In genomic region chr4:128288689-128289106, GRCh38 we compare ENCODE assay signal across 8 cellular contexts. TPM values are rescaled to one million over a fixed set of nuclear protein-coding genes. Genes with fewer than 3 reads are reported as not detected.
A peak's percentile ranks its signal among the peaks of the same experiment; 100 is the strongest.
DNase-seq lines count a peak whose midpoint lies in the region; ATAC-seq and TF ChIP-seq lines count a peak whose summit lies in the region.

No MANE protein-coding gene starts in this region.

- intact Hi-C loops in PC-9 (cut with micrococcal nuclease; ENCODE audit: unreplicated experiment) (loop anchor here (1.0 to 5.0 kb wide), 7 partner anchors 35 to 239 kb away; no protein-coding TSS in a partner anchor), breast epithelium (cut with DNase I; ENCODE audit: low total_unique reads) (no loop called here), right lobe of liver (cut with DNase I) (no loop called here), tibial artery (cut with DNase I; ENCODE audit: low total_unique reads) (loop anchor here (5.0 to 10.0 kb wide), 3 partner anchors 266 to 524 kb away; partner anchors contain the start of genes ABHD18 and MFSD8)

- 0 out of 2 replicates have a peak, but pooled peaks cover 3% of the 10 kb centered on the region for H3F3A ChIP-seq in PC-9 (ENCODE audit: insufficient read depth, low read depth)

- H3K9me3 ChIP-seq in BLaER1: peaks cover 7% of the 10 kb centered on the region; the same call in 1 of the 2 replicates
- H3K9me3 ChIP-seq in PC-9 (ENCODE audit: insufficient read depth, low read depth): no peaks in the 10 kb centered on the region
- no peaks in the 10 kb centered on the region for H3K9me3 ChIP-seq in breast epithelium
- H3K9me3 ChIP-seq in right lobe of liver: no peaks in the 10 kb centered on the region
- H3K9me3 ChIP-seq in tibial artery: no peaks in the 10 kb centered on the region

- H3K79me2 ChIP-seq in PC-9 (ENCODE audit: low read depth): peaks cover 35% of the 10 kb centered on the region

- no peaks in the 10 kb centered on the region; the same call in 1 of the 2 replicates for H3K9me2 ChIP-seq in PC-9 (ENCODE audit: insufficient read depth)

- H3K4me3 ChIP-seq in BLaER1 (peak overlapping the region; percentile 80), H7 (ENCODE audit: insufficient read depth, low read depth, low read length) (peak overlapping the region; percentile 92), PC-9 (peak overlapping the region; percentile 87), breast epithelium (peak overlapping the region; percentile 71 to 91 (median 83)), right lobe of liver (peak overlapping the region; percentile 69 to 82 (median 74)), tibial artery (peak overlapping the region; percentile 89 to 97)

- peak overlapping the region; percentile 86 for H2AFZ ChIP-seq in PC-9

- H3K9ac ChIP-seq in BLaER1: peak overlapping the region; percentile 85

- peaks cover 7% of the 10 kb centered on the region for H3K36me3 ChIP-seq in BLaER1
- H3K36me3 ChIP-seq in H7 (replicated peaks; ENCODE audit: control insufficient read depth, insufficient read depth, low read length): no peaks in the 10 kb centered on the region; the same call in 1 of the 2 replicates
- H3K36me3 ChIP-seq in PC-9 (ENCODE audit: low read depth): peaks cover 10% of the 10 kb centered on the region
- no peaks in the 10 kb centered on the region for H3K36me3 ChIP-seq in breast epithelium
- no peaks in the 10 kb centered on the region for H3K36me3 ChIP-seq in right lobe of liver
- H3K36me3 ChIP-seq in tibial artery: no peaks in the 10 kb centered on the region

- H3K4me2 ChIP-seq in BLaER1 (peak overlapping the region; percentile 82), PC-9 (peak overlapping the region; percentile 97)

- POLR2A ChIA-PET in PC-9 (lab: Charles Lee; ENCODE audit: unreplicated experiment): interaction anchor here (0.6 to 1.6 kb wide), 4 partner anchors 34 to 590 kb away, joined by 3 to 23 read pairs (median 4); no protein-coding TSS in a partner anchor

- ATAC-seq in right lobe of liver (no peak), left lobe of liver (no peak)

- CTCF ChIA-PET in PC-9 (lab: Charles Lee): interaction anchor here (1.1 kb wide), 1 partner anchor 139 kb away, joined by 3 read pairs; no protein-coding TSS in a partner anchor

- H3K4me1 ChIP-seq in BLaER1: peaks cover 26% of the 10 kb centered on the region
- H3K4me1 ChIP-seq in PC-9 (replicated peaks; ENCODE audit: insufficient read depth): peaks cover 28% of the 10 kb centered on the region
- peaks cover 0 to 21% of the 10 kb centered on the region in 2 donors for H3K4me1 ChIP-seq in breast epithelium
- peaks cover 0 to 24% (median 0%) of the 10 kb centered on the region in 4 donors for H3K4me1 ChIP-seq in right lobe of liver
- H3K4me1 ChIP-seq in tibial artery: peaks cover 0 to 33% (median 15%) of the 10 kb centered on the region in 4 donors

- TF ChIP-seq CTCF in PC-9 (conservative IDR thresholded peaks at IDR 0.05) (no peak), breast epithelium (IDR thresholded peaks at IDR 0.05) (no peak), right lobe of liver (IDR thresholded peaks at IDR 0.05) (no peak), tibial artery (IDR thresholded peaks at IDR 0.05) (no peak)

- no peaks in the 10 kb centered on the region for H3K27me3 ChIP-seq in BLaER1
- no peaks in the 10 kb centered on the region for H3K27me3 ChIP-seq in H7 (ENCODE audit: control insufficient read depth, insufficient read depth, low read length)
- H3K27me3 ChIP-seq in PC-9 (ENCODE audit: insufficient read depth, low read depth): no peaks in the 10 kb centered on the region
- H3K27me3 ChIP-seq in breast epithelium: no peaks in the 10 kb centered on the region
- H3K27me3 ChIP-seq in right lobe of liver: no peaks in the 10 kb centered on the region
- H3K27me3 ChIP-seq in tibial artery: no peaks in the 10 kb centered on the region

- 3% methylated on average over 12 of the region's 13 CpGs for WGBS in right lobe of liver (ENCODE audit: insufficient coverage, low coverage, low lambda C conversion rate, missing lambda C conversion rate)

- BruUV-seq in PC-9 (replicated peaks; lab: Mats Ljungman, UMichigan): TSS peak; percentile 63

- DNase-seq in H7 (no peak), PC-9 (peak in 1 of 2 experiments; percentile 58), breast epithelium (ENCODE audit: low spot score in 2 of 2) (peak in 1 of 2 donors; percentile 26), right lobe of liver (no peak), tibial artery (no peak), left lobe of liver (ENCODE audit: low spot score) (no peak), SKM-1 treated with dmso at 0.1 percent for 144 hours (lab: John Stamatoyannopoulos, UW; ENCODE audit: unreplicated experiment) (no peak)

- H4K20me1 ChIP-seq in BLaER1: peaks cover 24% of the 10 kb centered on the region
- no peaks in the 10 kb centered on the region for H4K20me1 ChIP-seq in PC-9 (ENCODE audit: insufficient read depth)

- peak overlapping the region; percentile 87 for H3K27ac ChIP-seq in BLaER1
- peak overlapping the region; percentile 88 for H3K27ac ChIP-seq in PC-9
- peak overlapping the region; percentile 89 to 95 for H3K27ac ChIP-seq in breast epithelium
- H3K27ac ChIP-seq in right lobe of liver: peak overlapping the region; percentile 91 to 92 (median 91)
- H3K27ac ChIP-seq in tibial artery: peak overlapping the region; percentile 95 to 96

- TF ChIP-seq POLR2A in breast epithelium (IDR thresholded peaks at IDR 0.05): no peak
- no peak for TF ChIP-seq POLR2A in right lobe of liver (IDR thresholded peaks at IDR 0.05)

RNA-seq across cellular contexts. Expression of gene PGRMC2, which starts 1.1 kb away (rescaled TPM):
- 9.7 and 17.5 TPM in 2 replicates for total RNA-seq in H7 (2014; rRNA removed; shearing (Covaris generic))
- total RNA-seq in PC-9 (2021) (51.7 and 105 TPM in 2 replicates), breast epithelium (10 to 100 TPM; 34.7 to 51.2 (median 47.5) TPM), right lobe of liver (100 to 1,000 TPM in 1 of 6 experiments, 10 to 100 TPM in 5; 54.3 to 129 (median 65.7) TPM), left lobe of liver (60.9 TPM)

Comparison
In these comparisons a context has a peak if more than half of its experiments do, and no peak if none do; other contexts are left out.
1. intact Hi-C loops: an anchor here in PC-9 (1.0 to 5.0 kb wide) and tibial artery (5.0 to 10.0 kb wide); none called in breast epithelium and right lobe of liver.